1 cellular context compared by ENCODE assay signal in the genomic region with DNA sequence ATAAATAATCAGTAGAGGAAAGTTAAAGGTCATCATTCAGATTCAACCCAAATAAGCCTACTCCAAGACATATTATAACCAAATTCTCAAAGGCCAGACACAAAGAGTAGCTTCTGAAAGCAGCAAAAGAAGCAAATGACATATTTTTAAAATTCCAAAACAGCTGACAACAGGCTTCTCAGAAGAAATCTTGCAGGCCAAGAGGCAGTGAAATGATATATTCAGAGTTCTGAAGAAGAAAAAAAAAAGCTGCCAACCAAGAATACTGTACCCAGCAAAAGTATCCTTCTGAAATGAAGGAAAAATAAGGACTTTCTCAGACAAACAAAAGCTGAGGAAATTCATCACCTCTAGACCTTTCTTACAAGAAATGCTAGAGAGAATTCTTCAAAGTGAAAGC.
TF ChIP-seq lines count a peak whose summit lies in the region.

No MANE protein-coding gene starts in this region.

TF ChIP-seq in GM23338, 12 proteins besides CTCF, POLR2A, EP300 and RAD21 (continued from another document):
- TF ChIP-seq ZNF462 (CRISPR knock-in tag; IDR thresholded peaks at IDR 0.05): no peak
- TF ChIP-seq ZNF114 (CRISPR knock-in tag; IDR thresholded peaks at IDR 0.05): no peak
- TF ChIP-seq EZH2 (IDR thresholded peaks at IDR 0.05; ENCODE audit: low read depth, unreplicated experiment): no peak
- TF ChIP-seq ZNF331 (CRISPR knock-in tag; IDR thresholded peaks at IDR 0.05; ENCODE audit: low read depth): no peak
- TF ChIP-seq POLR2AphosphoS5 (IDR thresholded peaks at IDR 0.05; ENCODE audit: low read depth): no peak
